ENCODE assay signal across 14 cellular contexts in the genomic region with DNA sequence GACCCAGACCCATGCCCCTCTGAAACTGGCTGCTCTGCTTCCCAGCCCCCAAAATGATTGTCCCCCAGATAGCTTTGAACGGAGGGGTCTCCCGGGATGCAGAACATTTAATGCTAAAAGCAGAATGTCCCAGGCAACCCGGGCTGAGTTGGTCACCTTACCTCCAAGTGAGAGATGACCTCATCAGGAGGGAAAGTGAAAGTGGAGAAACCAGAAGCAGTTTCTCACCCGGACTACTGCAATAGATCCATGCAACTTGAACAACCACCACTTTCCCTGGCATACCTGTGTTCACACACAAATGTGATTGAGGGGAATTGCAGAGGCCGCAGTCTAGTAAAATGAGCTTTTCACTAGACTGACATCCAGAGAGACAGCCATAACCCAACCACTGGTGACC.
A peak's percentile ranks its signal among the peaks of the same experiment; 100 is the strongest.
DNase-seq lines count a peak whose midpoint lies in the region; ATAC-seq and TF ChIP-seq lines count a peak whose summit lies in the region.
"Had no signal": no experiment of that assay in that cellular context is flagged by ENCODE, and none has a peak within 500 bp of the region (broad histone marks: within the 10 kb centered on the region; RNA-seq: fewer than 3 reads in every experiment).

No MANE protein-coding gene starts in this region.

- H3K4me3 ChIP-seq in astrocyte of the spinal cord (ENCODE audit: low read depth, low read length), result no peak overlapping the region
- no peak overlapping the region for H3K4me3 ChIP-seq in kidney epithelial cell (ENCODE audit: low read depth, low read length)
- no peak overlapping the region for H3K4me3 ChIP-seq in Karpas-422 (ENCODE audit: low read length)
- H3K4me3 ChIP-seq: lung had no signal

- no peaks in the 10 kb centered on the region for H3K9me2 ChIP-seq in Karpas-422 (replicated peaks; ENCODE audit: insufficient read depth, low read length)

- H2AFZ ChIP-seq in Karpas-422 (ENCODE audit: low read length), result no peak overlapping the region

- no peak for ATAC-seq in GM19452 (IDR thresholded peaks at IDR 0.05; ENCODE audit: unreplicated experiment)

- H3K27ac ChIP-seq in Karpas-422 (ENCODE audit: low read length), result no peak overlapping the region

- no peak for TF ChIP-seq CTCF in astrocyte of the spinal cord (IDR thresholded peaks at IDR 0.05; ENCODE audit: low read depth, low read length)
- TF ChIP-seq CTCF in kidney epithelial cell (IDR thresholded peaks at IDR 0.05; ENCODE audit: insufficient read depth, low read length, poor library complexity, severe bottlenecking), result no peak

- H3K4me1 ChIP-seq in Karpas-422 (ENCODE audit: low read length), result no peaks in the 10 kb centered on the region

- H3K36me3 ChIP-seq in kidney epithelial cell (ENCODE audit: control insufficient read depth, insufficient read depth, low read length), result no peaks in the 10 kb centered on the region
- H3K36me3 ChIP-seq in Karpas-422 (ENCODE audit: insufficient read depth, low read length), result no peaks in the 10 kb centered on the region

- no peaks in the 10 kb centered on the region for H3K79me2 ChIP-seq in Karpas-422 (ENCODE audit: low read length)

- H3K27me3 ChIP-seq in kidney epithelial cell (ENCODE audit: control insufficient read depth, insufficient read depth, low read length) (no peaks in the 10 kb centered on the region), Karpas-422 (ENCODE audit: low read length) (no peaks in the 10 kb centered on the region)

- H3K4me2 ChIP-seq in Karpas-422 (ENCODE audit: low read depth, low read length, poor library complexity, severe bottlenecking), result no peak overlapping the region

- DNase-seq in NOMO-1 treated with DMSO at 0.1 percent for 48 hours (lab: John Stamatoyannopoulos, UW; ENCODE audit: unreplicated experiment) (peak; percentile 20), NOMO-1 treated with dmso at 0.1 percent for 144 hours (lab: John Stamatoyannopoulos, UW; ENCODE audit: unreplicated experiment) (no peak), astrocyte of the spinal cord (ENCODE audit: low read depth, low spot score) (peak; percentile 67), kidney epithelial cell (ENCODE audit: low read depth) (peak; percentile 41), Karpas-422 (no peak), NCI-H774 (lab: John Stamatoyannopoulos, UW) (no peak)
- no peak for DNase-seq in activated CD4-positive, CD25-positive, alpha-beta regulatory T cell (lab: John Stamatoyannopoulos, UW)
- DNase-seq: activated CD8-positive, alpha-beta memory T cell treated with anti-CD3 and anti-CD28 coated beads, Interleukin-2, amount 50 U/mL, for 4 hours; activated naive CD8-positive, alpha-beta T cell treated with anti-CD3 and anti-CD28 coated beads, Interleukin-2, amount 10 ng/mL, durations not matched to agents 7 days and 5 days; erythroblast; H7; stimulated activated naive CD4-positive, alpha-beta T cell had no signal

- in situ Hi-C loops in astrocyte of the spinal cord (cut with HindIII; ENCODE audit: low sequenced_read_pairs), result no loop called here

- H3K9me3 ChIP-seq in Karpas-422 (ENCODE audit: low read length), result no peaks in the 10 kb centered on the region

- H3K9ac ChIP-seq in Karpas-422 (ENCODE audit: low read length), result no peak overlapping the region

- no peaks in the 10 kb centered on the region for H4K20me1 ChIP-seq in Karpas-422 (ENCODE audit: insufficient read depth, low read depth, low read length)

Comparison
In these comparisons a context has a peak if more than half of its experiments do, and no peak if none do; other contexts are left out.
1. DNase-seq: peak in NOMO-1 treated with DMSO at 0.1 percent for 48 hours (single experiment), astrocyte of the spinal cord (single experiment) and kidney epithelial cell (single experiment); none in NOMO-1 treated with dmso at 0.1 percent for 144 hours (single experiment), activated CD4-positive, CD25-positive, alpha-beta regulatory T cell (0 of 4), Karpas-422 (single experiment) and NCI-H774 (single experiment).